ENCODE assay signal across 7 cellular contexts in the genomic region with DNA sequence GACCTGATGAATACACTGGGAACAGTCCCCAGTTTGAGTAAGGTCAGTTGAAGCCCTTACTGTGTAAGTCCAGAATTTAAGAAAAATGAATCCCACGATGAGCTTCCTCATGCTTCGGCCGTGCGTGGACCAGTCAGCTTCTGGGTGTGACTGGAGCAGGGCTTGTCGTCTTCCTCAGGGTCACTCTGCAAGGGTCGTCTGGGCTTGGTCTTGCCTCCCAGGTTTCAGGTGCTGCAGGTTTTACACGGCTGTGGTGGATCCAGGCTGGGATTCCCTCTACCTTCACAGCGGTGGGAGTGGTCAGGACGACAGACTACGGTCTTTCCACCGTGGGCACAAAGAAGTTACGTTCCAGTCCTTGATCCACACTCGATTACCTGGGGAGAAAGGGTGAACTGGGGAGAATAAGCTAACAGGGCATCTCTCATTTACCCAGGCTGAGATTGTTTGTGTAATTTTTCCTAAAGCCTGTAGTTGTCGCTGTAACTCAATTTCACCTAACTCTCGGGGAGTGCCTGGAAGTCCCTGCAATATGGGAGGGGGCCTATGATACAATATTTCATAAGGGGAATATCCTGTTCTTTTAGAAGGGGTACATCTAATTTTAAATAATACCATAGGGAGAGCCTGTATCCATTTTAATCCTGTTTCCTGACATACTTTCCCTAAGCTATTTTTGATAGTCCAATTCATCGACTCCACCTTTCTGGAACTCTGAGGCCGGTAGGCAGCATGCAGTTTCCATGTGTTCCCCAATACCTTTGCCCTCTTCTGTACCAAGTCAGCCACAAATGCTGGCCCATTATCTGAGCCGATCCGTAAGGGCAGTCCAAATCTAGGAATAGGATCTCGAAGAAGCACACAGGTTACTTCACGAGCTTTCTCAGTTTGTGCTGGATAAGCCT.
DNase-seq lines count a peak whose midpoint lies in the region; TF ChIP-seq lines count a peak whose summit lies in the region.
"Not testable (repeated sequence)": the region's sequence is repeated elsewhere in the genome, so short reads cannot be mapped to it uniquely, and the experiment has no call there.

No MANE protein-coding gene starts in this region.

- H3K23ac ChIP-seq in trophoblast cell (ENCODE audit: low read length), result not testable (repeated sequence)

- not testable (repeated sequence) for H3K9ac ChIP-seq in trophoblast cell (ENCODE audit: low read length)

- H3K4me1 ChIP-seq in ascending aorta, result not testable (repeated sequence)
- peaks cover 31 to 37% of the 10 kb centered on the region in 2 experiments for H3K4me1 ChIP-seq in trophoblast cell (ENCODE audit: control insufficient read depth in 1 of 2, insufficient read depth in 2 of 2, low read length in 2 of 2)

- peak overlapping the region; percentile 7 for H2AK5ac ChIP-seq in trophoblast cell (ENCODE audit: low read length)

- H3K4me2 ChIP-seq in trophoblast cell (ENCODE audit: low read length), result peak overlapping the region; percentile 74

- H2BK5ac ChIP-seq in trophoblast cell (ENCODE audit: low read depth, low read length, poor library complexity), result peak overlapping the region; percentile 65

- H3K14ac ChIP-seq in trophoblast cell (ENCODE audit: low read length), result not testable (repeated sequence)

- not testable (repeated sequence) for H3K36me3 ChIP-seq in ascending aorta; kidney epithelial cell (ENCODE audit: control insufficient read depth, insufficient read depth, low read length); trophoblast cell (ENCODE audit: control insufficient read depth in 1 of 2, insufficient read depth in 2 of 2, low read length in 2 of 2)

- not testable (repeated sequence) for H3K27me3 ChIP-seq in ascending aorta; trophoblast cell (ENCODE audit: insufficient read depth, low read length)
- peaks cover 22% of the 10 kb centered on the region for H3K27me3 ChIP-seq in kidney epithelial cell (ENCODE audit: control insufficient read depth, insufficient read depth, low read length)

- H3K4ac ChIP-seq in trophoblast cell (ENCODE audit: low read depth, low read length), result not testable (repeated sequence)

- not testable (repeated sequence) for H3K4me3 ChIP-seq in ascending aorta; kidney epithelial cell (ENCODE audit: low read depth, low read length); trophoblast cell (ENCODE audit: low read depth, low read length)
- H3K4me3 ChIP-seq in epithelial cell of esophagus (ENCODE audit: low read length), result peak overlapping the region; percentile 58

- not testable (repeated sequence) for H3K27ac ChIP-seq in ascending aorta
- peak overlapping the region; percentile 83 for H3K27ac ChIP-seq in trophoblast cell (ENCODE audit: low read depth, low read length)

- peak; percentile 53 for DNase-seq in DMS79 treated with DMSO at 0.1 percent for 48 hours (lab: John Stamatoyannopoulos, UW)
- peak; percentile 12 for DNase-seq in NCI-H748 treated with DMSO at 0.1 percent for 48 hours (lab: John Stamatoyannopoulos, UW)
- not testable (repeated sequence) for DNase-seq in ascending aorta (ENCODE audit: low spot score in 2 of 2); kidney epithelial cell (ENCODE audit: low read depth)
- DNase-seq in epithelial cell of esophagus (ENCODE audit: low read depth), result peak; percentile 46
- DNase-seq in trophoblast cell, result peak in 1 of 2 donors; percentile 54

- H2BK12ac ChIP-seq in trophoblast cell (ENCODE audit: low read length), result peak overlapping the region; percentile 52

- intact Hi-C loops in ascending aorta (cut with DNase I), result loop anchor here (10.0 kb wide), 1 partner anchor 822 kb away; no protein-coding TSS in a partner anchor

- TF ChIP-seq CTCF in LNCAP (IDR thresholded peaks at IDR 0.05) (peak; percentile 67), ascending aorta (IDR thresholded peaks at IDR 0.05) (peak in 2 of 3 experiments; percentile 26 to 38), epithelial cell of esophagus (IDR thresholded peaks at IDR 0.05; ENCODE audit: insufficient read depth, low read depth, low read length, missing control alignments) (peak; percentile 56), kidney epithelial cell (IDR thresholded peaks at IDR 0.05; ENCODE audit: insufficient read depth, low read length, poor library complexity, severe bottlenecking) (peak; percentile 39)

- peaks cover 25% of the 10 kb centered on the region for H3K79me1 ChIP-seq in trophoblast cell (ENCODE audit: low read length)

- H4K8ac ChIP-seq in trophoblast cell (ENCODE audit: low read depth, low read length), result not testable (repeated sequence)

- H3K9me3 ChIP-seq in ascending aorta; trophoblast cell (ENCODE audit: insufficient read depth, low read depth, low read length): not testable (repeated sequence)

- no CpG with 5 or more reads among the region's 21 CpGs for WGBS in trophoblast cell (ENCODE audit: extremely low coverage, insufficient coverage, insufficient read length)

- H3K18ac ChIP-seq in trophoblast cell (ENCODE audit: low read length), result peak overlapping the region; percentile 51

- not testable (repeated sequence) for H2AFZ ChIP-seq in trophoblast cell (ENCODE audit: insufficient read depth, low read length, poor library complexity)

- peak overlapping the region; percentile 82 for H4K91ac ChIP-seq in trophoblast cell (ENCODE audit: low read depth, low read length)

- not testable (repeated sequence) for H3K79me2 ChIP-seq in trophoblast cell (ENCODE audit: control insufficient read depth, insufficient read depth, low read length, poor library complexity)

- H2BK120ac ChIP-seq in trophoblast cell (ENCODE audit: insufficient read depth, low read length, poor library complexity), result peak overlapping the region; percentile 65

- H4K12ac ChIP-seq in trophoblast cell (ENCODE audit: low read depth, low read length), result peak overlapping the region; percentile 1
